In the genomic region with DNA sequence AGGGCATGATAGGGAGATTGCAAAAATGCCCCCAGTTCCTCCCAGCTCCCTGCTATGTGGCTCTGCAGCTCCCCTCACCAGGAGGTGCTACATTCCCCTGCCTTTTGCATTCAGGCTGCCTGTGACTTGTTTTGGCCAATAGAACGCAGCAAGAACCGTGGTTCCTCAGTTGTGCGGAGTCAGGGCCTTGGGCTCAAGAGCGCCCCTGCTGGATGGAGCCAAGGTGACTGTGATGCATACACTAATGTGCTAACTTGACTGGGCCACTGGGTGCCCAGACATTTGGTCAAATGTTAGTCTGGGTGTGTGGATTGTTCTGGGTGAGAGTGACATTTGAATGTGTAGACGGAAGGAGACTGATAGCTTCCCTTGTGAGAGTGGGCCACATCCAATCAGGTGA, we compare ENCODE assay signal across 16 cellular contexts.
DNase-seq lines count a peak whose midpoint lies in the region; ATAC-seq, FAIRE-seq and TF ChIP-seq lines count a peak whose summit lies in the region.
"Had no signal": no experiment of that assay in that cellular context is flagged by ENCODE, and none has a peak within 500 bp of the region (broad histone marks: within the 10 kb centered on the region; RNA-seq: fewer than 3 reads in every experiment).

No MANE protein-coding gene starts in this region.

- RAD21 ChIA-PET in GM12878 (lab: Charles Lee; ENCODE audit: unreplicated experiment): no interaction called here

- H3K9ac ChIP-seq in GM12878 (ENCODE audit: control insufficient read depth, insufficient read depth, low read length): no peak overlapping the region

- no peak overlapping the region for H3K4me3 Mint-ChIP-seq in activated CD4-positive, alpha-beta T cell treated with anti-CD3 and anti-CD28 coated beads for 36 hours
- H3K4me3 Mint-ChIP-seq in osteocyte (ENCODE audit: unreplicated experiment): no peak overlapping the region
- H3K4me3 Mint-ChIP-seq: memory B cell; stimulated activated naive CD8-positive, alpha-beta T cell treated with anti-CD3 and anti-CD28 coated beads, Interleukin-15, amount 100 ng/mL, for 72 hours had no signal

- no peak overlapping the region for H3K27ac ChIP-seq in GM12878 (ENCODE audit: control insufficient read depth, insufficient read depth)

- SMC1A ChIA-PET in GM12878 (lab: Charles Lee; ENCODE audit: uncharacterized antibody, unreplicated experiment): interaction anchor here (0.9 kb wide), 1 partner anchor 9 kb away, joined by 4 read pairs; no protein-coding TSS in a partner anchor

- no peaks in the 10 kb centered on the region; the same call in 2 of the 3 replicates for H3K9me3 ChIP-seq in GM12878 (replicated peaks; ENCODE audit: control insufficient read depth, insufficient read depth, low read length)

- no peak for ATAC-seq in activated CD4-positive, alpha-beta T cell treated with anti-CD3 and anti-CD28 coated beads for 36 hours
- ATAC-seq in GM12878 (no peak), HG02678 (IDR thresholded peaks at IDR 0.05; ENCODE audit: unreplicated experiment) (no peak)
- ATAC-seq: stimulated activated naive CD8-positive, alpha-beta T cell treated with anti-CD3 and anti-CD28 coated beads, Interleukin-15, amount 100 ng/mL, for 72 hours had no signal

- no peak overlapping the region for H2AFZ ChIP-seq in GM12878 (ENCODE audit: control insufficient read depth, low read depth, low read length)

- TF ChIP-seq CTCF in GM12878 (IDR thresholded peaks at IDR 0.05 in 2 of 3, conservative IDR thresholded peaks at IDR 0.05 in 1 of 3; ENCODE audit: control insufficient read depth in 2 of 3, extremely low read depth in 1 of 3, insufficient read depth in 1 of 3, low read depth in 3 of 3, low read length in 3 of 3) (peak in 2 of 3 experiments; percentile 22 to 27; a peak in 2 of 6 replicates), osteocyte (IDR thresholded peaks at IDR 0.05) (peak; percentile 14), lower leg skin (IDR thresholded peaks at IDR 0.05) (no peak)

- H3K27ac Mint-ChIP-seq in activated CD4-positive, alpha-beta T cell treated with anti-CD3 and anti-CD28 coated beads for 36 hours: no peak overlapping the region
- H3K27ac Mint-ChIP-seq in osteocyte (ENCODE audit: unreplicated experiment): no peak overlapping the region
- H3K27ac Mint-ChIP-seq: memory B cell; stimulated activated naive CD8-positive, alpha-beta T cell treated with anti-CD3 and anti-CD28 coated beads, Interleukin-15, amount 100 ng/mL, for 72 hours had no signal

- intact Hi-C loops in activated CD4-positive, alpha-beta T cell treated with anti-CD3 and anti-CD28 coated beads for 36 hours (cut with DNase I, micrococcal nuclease): no loop called here
- intact Hi-C loops in GM12878 (cut with micrococcal nuclease; ENCODE audit: unreplicated experiment) (no loop called here), lower leg skin (cut with DNase I; ENCODE audit: low total_unique reads) (no loop called here)

- DNase-seq in activated CD4-positive, alpha-beta T cell treated with anti-CD3 and anti-CD28 coated beads for 36 hours: peak; percentile 31
- no peak for DNase-seq in activated CD4-positive, alpha-beta T cell treated with anti-CD3 and anti-CD28 coated beads, Interleukin-2, amount 50 U/mL, for 1 hour
- no peak for DNase-seq in GM12878 (ENCODE audit: low read depth, low spot score)
- DNase-seq in osteocyte (ENCODE audit: extremely low spot score, unreplicated experiment): no peak
- DNase-seq in RCC 7860 (ENCODE audit: low spot score): no peak
- DNase-seq in lower leg skin (ENCODE audit: low spot score in 2 of 2): no peak
- DNase-seq: activated CD4-positive, CD25-positive, alpha-beta regulatory T cell treated with anti-CD3 and anti-CD28 coated beads, Interleukin-2, amount 50 U/mL, for 72 hours; amniotic stem cell; NCI-H1105 treated with DMSO at 0.1 percent for 48 hours; NCI-H446; stimulated activated naive CD8-positive, alpha-beta T cell treated with anti-CD3 and anti-CD28 coated beads, Interleukin-15, amount 100 ng/mL, for 72 hours; T-helper 1 cell had no signal

- in situ Hi-C loops in GM12878 (cut with MboI): no loop called here

- H3K4me3 ChIP-seq in GM12878: no peak overlapping the region
- H3K4me3 ChIP-seq in lower leg skin (ENCODE audit: low read depth, poor library complexity, severe bottlenecking): no peak overlapping the region

- H3K9me3 Mint-ChIP-seq in activated CD4-positive, alpha-beta T cell treated with anti-CD3 and anti-CD28 coated beads for 36 hours (ENCODE audit: low read depth): no peaks in the 10 kb centered on the region
- no peaks in the 10 kb centered on the region for H3K9me3 Mint-ChIP-seq in osteocyte (ENCODE audit: unreplicated experiment)
- H3K9me3 Mint-ChIP-seq: stimulated activated naive CD8-positive, alpha-beta T cell treated with anti-CD3 and anti-CD28 coated beads, Interleukin-15, amount 100 ng/mL, for 72 hours had no signal

- no peak for TF ChIP-seq POLR2A in GM12878 (IDR thresholded peaks at IDR 0.05; ENCODE audit: low read depth, low read length)
- no peak for TF ChIP-seq POLR2A in lower leg skin (IDR thresholded peaks at IDR 0.05)

- no peaks in the 10 kb centered on the region for H3K36me3 Mint-ChIP-seq in activated CD4-positive, alpha-beta T cell treated with anti-CD3 and anti-CD28 coated beads for 36 hours (ENCODE audit: low read depth)
- no peaks in the 10 kb centered on the region for H3K36me3 Mint-ChIP-seq in osteocyte (ENCODE audit: unreplicated experiment)
- H3K36me3 Mint-ChIP-seq: memory B cell had no signal

- TF ChIP-seq EP300 in Ishikawa (IDR thresholded peaks at IDR 0.05; ENCODE audit: borderline replicate concordance) (no peak), GM12878 (IDR thresholded peaks at IDR 0.05; ENCODE audit: borderline replicate concordance in 1 of 2, control insufficient read depth in 1 of 2, low read depth in 2 of 2, low read length in 2 of 2) (no peak)

- CTCF ChIA-PET in activated CD4-positive, alpha-beta T cell treated with anti-CD3 and anti-CD28 coated beads for 36 hours (lab: Charles Lee): interaction anchor here (0.7 to 1.0 kb wide), 2 partner anchors 54 to 841 kb away, joined by 3 to 4 read pairs; no protein-coding TSS in a partner anchor
- CTCF ChIA-PET in GM12878 (lab: Yijun Ruan, JAX): no interaction called here

- H3K4me2 ChIP-seq in GM12878 (ENCODE audit: control insufficient read depth, insufficient read depth): no peak overlapping the region

- no peaks in the 10 kb centered on the region for H3K36me3 ChIP-seq in GM12878 (ENCODE audit: control insufficient read depth in 2 of 2, insufficient read depth in 2 of 2, low read length in 1 of 2)

- POLR2A ChIA-PET in activated CD4-positive, alpha-beta T cell treated with anti-CD3 and anti-CD28 coated beads for 36 hours (lab: Charles Lee): no interaction called here
- POLR2A ChIA-PET in GM12878 (lab: Charles Lee): no interaction called here

- WGBS in GM12878 (ENCODE audit: insufficient coverage, insufficient replicate concordance, low lambda C conversion rate, missing lambda C conversion rate): 72% methylated on average over 5 of the region's 5 CpGs
- WGBS in lower leg skin, 2 donors: 94 to 96% methylated on average over 5 of the region's 5 CpGs

- 0 out of 2 replicates have a peak, but pooled peaks have one; percentile 15 for TF ChIP-seq RAD21 in Ishikawa (IDR thresholded peaks at IDR 0.05; ENCODE audit: low read depth)
- TF ChIP-seq RAD21 in GM12878 (IDR thresholded peaks at IDR 0.05; ENCODE audit: insufficient read depth, low read depth, low read length): no peak

- no peak for FAIRE-seq in GM12878 (lab: Jason Lieb, UNC)
- no peak for FAIRE-seq in RCC 7860 (lab: Jason Lieb, UNC)
- FAIRE-seq: A204.1 had no signal

- peaks cover 0 to 2% of the 10 kb centered on the region in 2 experiments; a peak in 3 of 4 replicates for H3K27me3 ChIP-seq in GM12878 (replicated peaks in 1 of 2; ENCODE audit: control insufficient read depth in 2 of 2, insufficient read depth in 2 of 2, low read length in 1 of 2)

- H4K20me1 ChIP-seq in GM12878 (ENCODE audit: control insufficient read depth, insufficient read depth): no peaks in the 10 kb centered on the region

- no peaks in the 10 kb centered on the region for H3K79me2 ChIP-seq in GM12878 (ENCODE audit: control insufficient read depth, insufficient read depth, low read length)

- H3K4me1 Mint-ChIP-seq in activated CD4-positive, alpha-beta T cell treated with anti-CD3 and anti-CD28 coated beads for 36 hours: no peaks in the 10 kb centered on the region
- H3K4me1 Mint-ChIP-seq in osteocyte (ENCODE audit: unreplicated experiment): no peaks in the 10 kb centered on the region
- H3K4me1 Mint-ChIP-seq: memory B cell; stimulated activated naive CD8-positive, alpha-beta T cell treated with anti-CD3 and anti-CD28 coated beads, Interleukin-15, amount 100 ng/mL, for 72 hours had no signal

- H3K4me1 ChIP-seq in GM12878 (ENCODE audit: control insufficient read depth, insufficient read depth, low read length): no peaks in the 10 kb centered on the region

- BruUV-seq in GM12878 (replicated peaks; lab: Mats Ljungman, UMichigan): no TSS peak

- peaks cover 31% of the 10 kb centered on the region for H3K27me3 Mint-ChIP-seq in activated CD4-positive, alpha-beta T cell treated with anti-CD3 and anti-CD28 coated beads for 36 hours
- peaks cover 43% of the 10 kb centered on the region for H3K27me3 Mint-ChIP-seq in osteocyte (ENCODE audit: unreplicated experiment)

TF ChIP-seq in Ishikawa, 13 proteins besides CTCF, POLR2A, EP300 and RAD21 (continues in another document):
- no peak for TF ChIP-seq CREB1 (IDR thresholded peaks at IDR 0.05; ENCODE audit: low read depth)
- TF ChIP-seq, protein P1, sequence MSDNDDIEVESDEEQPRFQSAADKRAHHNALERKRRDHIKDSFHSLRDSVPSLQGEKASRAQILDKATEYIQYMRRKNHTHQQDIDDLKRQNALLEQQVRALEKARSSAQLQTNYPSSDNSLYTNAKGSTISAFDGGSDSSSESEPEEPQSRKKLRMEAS (IDR thresholded peaks at IDR 0.05): no peak
- TF ChIP-seq CEBPB (IDR thresholded peaks at IDR 0.05): no peak

TF ChIP-seq in GM12878, 131 proteins besides CTCF, POLR2A, EP300 and RAD21 (continues in another document):
- TF ChIP-seq YY1 (IDR thresholded peaks at IDR 0.05; ENCODE audit: low read depth, low read length): no peak
- TF ChIP-seq IRF4 (IDR thresholded peaks at IDR 0.05; ENCODE audit: low read depth, low read length): no peak
- TF ChIP-seq ESRRA (IDR thresholded peaks at IDR 0.05; ENCODE audit: low read length): no peak
- TF ChIP-seq TCF7 (IDR thresholded peaks at IDR 0.05; ENCODE audit: borderline replicate concordance): no peak
- no peak for TF ChIP-seq HDAC2 (IDR thresholded peaks at IDR 0.05)
- no peak for TF ChIP-seq ETV6 (conservative IDR thresholded peaks at IDR 0.05 in 1 of 2, IDR thresholded peaks at IDR 0.05 in 1 of 2; ENCODE audit: borderline replicate concordance in 1 of 2, low read depth in 1 of 2)
- TF ChIP-seq CBFB (IDR thresholded peaks at IDR 0.05; ENCODE audit: low read depth): no peak
- no peak for TF ChIP-seq SMARCA5 (IDR thresholded peaks at IDR 0.05)
- TF ChIP-seq MYB (IDR thresholded peaks at IDR 0.05; ENCODE audit: borderline replicate concordance, low read depth, low read length): no peak
- TF ChIP-seq ZNF274 (IDR thresholded peaks at IDR 0.05; ENCODE audit: insufficient read depth, insufficient read length): no peak
- no peak for TF ChIP-seq RELA (IDR thresholded peaks at IDR 0.05; ENCODE audit: borderline replicate concordance, partially characterized antibody)
- no peak for TF ChIP-seq GATAD2B (conservative IDR thresholded peaks at IDR 0.05; ENCODE audit: low read depth)

Comparison
In these comparisons a context has a peak if more than half of its experiments do, and no peak if none do; other contexts are left out.
1. CTCF ChIP-seq: peak in GM12878 (2 of 3) and osteocyte (single experiment); none in lower leg skin (0 of 3).